Comparison of ENCODE assay signal across 10 cellular contexts in genomic region chr12:6957741-6958608, GRCh38. TPM values are rescaled to one million over a fixed set of nuclear protein-coding genes. Genes with fewer than 3 reads are reported as not detected.
A peak's percentile ranks its signal among the peaks of the same experiment; 100 is the strongest.
DNase-seq lines count a peak whose midpoint lies in the region; ATAC-seq and TF ChIP-seq lines count a peak whose summit lies in the region.
"Had no signal": no experiment of that assay in that cellular context is flagged by ENCODE, and none has a peak within 500 bp of the region (broad histone marks: within the 10 kb centered on the region; RNA-seq: fewer than 3 reads in every experiment).

No MANE protein-coding gene starts in this region.

- intact Hi-C loops in CD8-positive, alpha-beta T cell (cut with DNase I, micrococcal nuclease): loop anchor here in 1 of 2 experiments (10.0 kb wide), 2 partner anchors 353 to 423 kb away; partner anchors contain the start of genes CHD4 and GAPDH
- intact Hi-C loops in natural killer cell (cut with micrococcal nuclease): no loop called here

- peak overlapping the region; percentile 10 for H3K9ac ChIP-seq in HUES6 (ENCODE audit: low read length)

- peaks cover 52% of the 10 kb centered on the region for H3K36me3 ChIP-seq in CD8-positive, alpha-beta T cell (ENCODE audit: insufficient read depth, low read length)
- no peaks in the 10 kb centered on the region for H3K36me3 ChIP-seq in HUES6 (ENCODE audit: control insufficient read depth, insufficient read depth, low read length)

- TF ChIP-seq CTCF in CD8-positive, alpha-beta T cell (IDR thresholded peaks at IDR 0.05): no peak
- TF ChIP-seq CTCF in natural killer cell (IDR thresholded peaks at IDR 0.05): no peak

- peaks cover 89% of the 10 kb centered on the region for H3K4me1 ChIP-seq in CD8-positive, alpha-beta T cell (ENCODE audit: insufficient read depth, low read length)
- H3K4me1 ChIP-seq in HUES6 (ENCODE audit: control insufficient read depth, insufficient read depth, low read length): peaks cover 31% of the 10 kb centered on the region

- no peaks in the 10 kb centered on the region for H3K9me3 Mint-ChIP-seq in CD8-positive, alpha-beta T cell
- H3K9me3 Mint-ChIP-seq in activated naive CD8-positive, alpha-beta T cell treated with anti-CD3 and anti-CD28 coated beads, Interleukin-2, amount 50 U/mL, for 24 hours: no peaks in the 10 kb centered on the region
- no peaks in the 10 kb centered on the region for H3K9me3 Mint-ChIP-seq in natural killer cell

- no peak for ATAC-seq in CD8-positive, alpha-beta T cell
- ATAC-seq in activated naive CD8-positive, alpha-beta T cell treated with anti-CD3 and anti-CD28 coated beads, Interleukin-2, amount 50 U/mL, for 24 hours: no peak
- ATAC-seq in natural killer cell (no peak), GM21786 (IDR thresholded peaks at IDR 0.05; ENCODE audit: unreplicated experiment) (no peak), GM19467 (IDR thresholded peaks at IDR 0.05; ENCODE audit: unreplicated experiment) (no peak), GM21447 (IDR thresholded peaks at IDR 0.05; ENCODE audit: unreplicated experiment) (no peak)

- H3K9me3 ChIP-seq in CD8-positive, alpha-beta T cell (ENCODE audit: low read length): no peaks in the 10 kb centered on the region
- no peaks in the 10 kb centered on the region for H3K9me3 ChIP-seq in HUES6 (ENCODE audit: control insufficient read depth, insufficient read depth, low read depth, low read length)

- peaks cover 75% of the 10 kb centered on the region for H3K36me3 Mint-ChIP-seq in CD8-positive, alpha-beta T cell
- H3K36me3 Mint-ChIP-seq in activated naive CD8-positive, alpha-beta T cell treated with anti-CD3 and anti-CD28 coated beads, Interleukin-2, amount 50 U/mL, for 24 hours (ENCODE audit: low read depth): peaks cover 77% of the 10 kb centered on the region
- H3K36me3 Mint-ChIP-seq in natural killer cell: no peaks in the 10 kb centered on the region

- peaks cover 91% of the 10 kb centered on the region for H3K4me1 Mint-ChIP-seq in CD8-positive, alpha-beta T cell (ENCODE audit: low read depth)
- H3K4me1 Mint-ChIP-seq in activated naive CD8-positive, alpha-beta T cell treated with anti-CD3 and anti-CD28 coated beads, Interleukin-2, amount 50 U/mL, for 24 hours: peaks cover 96% of the 10 kb centered on the region
- peaks cover 75 to 89% of the 10 kb centered on the region in 2 donors for H3K4me1 Mint-ChIP-seq in natural killer cell

- no peak for DNase-seq in CD8-positive, alpha-beta T cell
- no peak for DNase-seq in activated naive CD8-positive, alpha-beta T cell treated with anti-CD3 and anti-CD28 coated beads, Interleukin-2, amount 50 U/mL, for 24 hours
- DNase-seq in natural killer cell: no peak
- DNase-seq in activated CD4-positive, CD25-positive, alpha-beta regulatory T cell (lab: John Stamatoyannopoulos, UW): no peak
- DNase-seq: islet precursor cell, NCI-H2227 treated with DMSO at 0.1 percent for 48 hours had no signal

- H3K27ac Mint-ChIP-seq in CD8-positive, alpha-beta T cell: peak overlapping the region; percentile 99
- H3K27ac Mint-ChIP-seq in activated naive CD8-positive, alpha-beta T cell treated with anti-CD3 and anti-CD28 coated beads, Interleukin-2, amount 50 U/mL, for 24 hours: peak overlapping the region; percentile 99
- H3K27ac Mint-ChIP-seq in natural killer cell: peak overlapping the region; percentile 98 to 99

- peak overlapping the region; percentile 90 for H3K4me3 Mint-ChIP-seq in CD8-positive, alpha-beta T cell
- peak overlapping the region; percentile 93 for H3K4me3 Mint-ChIP-seq in activated naive CD8-positive, alpha-beta T cell treated with anti-CD3 and anti-CD28 coated beads, Interleukin-2, amount 50 U/mL, for 24 hours
- peak overlapping the region; percentile 92 for H3K4me3 Mint-ChIP-seq in natural killer cell

- H3K27me3 ChIP-seq in CD8-positive, alpha-beta T cell (ENCODE audit: insufficient read depth, low read length): no peaks in the 10 kb centered on the region
- H3K27me3 ChIP-seq in HUES6 (ENCODE audit: control insufficient read depth, insufficient read depth, low read length): no peaks in the 10 kb centered on the region

- H3K4me3 ChIP-seq in CD8-positive, alpha-beta T cell (ENCODE audit: low read depth, low read length): peak overlapping the region; percentile 66
- H3K4me3 ChIP-seq in HUES6 (ENCODE audit: low read depth, low read length): no peak overlapping the region

- no peaks in the 10 kb centered on the region for H3K27me3 Mint-ChIP-seq in CD8-positive, alpha-beta T cell (ENCODE audit: low read depth)
- peaks cover 5% of the 10 kb centered on the region for H3K27me3 Mint-ChIP-seq in activated naive CD8-positive, alpha-beta T cell treated with anti-CD3 and anti-CD28 coated beads, Interleukin-2, amount 50 U/mL, for 24 hours
- H3K27me3 Mint-ChIP-seq in natural killer cell (ENCODE audit: low read depth in 2 of 2): no peaks in the 10 kb centered on the region

- POLR2A ChIA-PET in CD8-positive, alpha-beta T cell (lab: Charles Lee): interaction anchor here (1.1 to 13.4 kb wide), 8 partner anchors 10 to 90 kb away, joined by 3 to 642 read pairs (median 9); partner anchors contain the start of genes C12orf57, ENO2, LPCAT3 and PTPN6

- peak overlapping the region; percentile 58 for H3K27ac ChIP-seq in CD8-positive, alpha-beta T cell (ENCODE audit: low read depth, low read length)
- no peak overlapping the region for H3K27ac ChIP-seq in HUES6 (ENCODE audit: low read depth, low read length)

- CTCF ChIA-PET in CD8-positive, alpha-beta T cell (lab: Charles Lee): interaction anchor here (1.3 to 13.3 kb wide), 8 partner anchors 10 to 155 kb away, joined by 3 to 531 read pairs (median 9); partner anchors contain the start of genes C12orf57, PTPN6, RNU7-1 and SPSB2

RNA-seq across cellular contexts. Expression of gene PTPN6, which starts 6.8 kb away (rescaled TPM):
- total RNA-seq in CD8-positive, alpha-beta T cell: 10 to 100 TPM; 63.2 to 63.9 TPM
- total RNA-seq in natural killer cell: 100 to 1,000 TPM; 279 to 357 (median 312) TPM

RNA-seq across cellular contexts. Expression of gene PHB2, which starts 12.5 kb away (rescaled TPM):
- total RNA-seq in CD8-positive, alpha-beta T cell: 100 to 1,000 TPM; 145 to 148 TPM
- 100 to 1,000 TPM; 123 to 133 (median 127) TPM for total RNA-seq in natural killer cell

RNA-seq across cellular contexts. Expression of gene EMG1, which starts 12.7 kb away (rescaled TPM):
- total RNA-seq in CD8-positive, alpha-beta T cell: 10 to 100 TPM; 42.8 to 43.2 TPM
- total RNA-seq in natural killer cell: 10 to 100 TPM; 22.1 to 30.4 (median 23.3) TPM

RNA-seq across cellular contexts. Expression of gene C12orf57, which starts 14.2 kb away (rescaled TPM):
- 100 to 1,000 TPM; 328 to 356 TPM for total RNA-seq in CD8-positive, alpha-beta T cell
- total RNA-seq in natural killer cell: 100 to 1,000 TPM; 125 to 157 (median 126) TPM

RNA-seq across cellular contexts. Expression of gene RNU7-1, which starts 14.4 kb away (rescaled TPM):
- total RNA-seq in CD8-positive, alpha-beta T cell: not detected
- not detected for total RNA-seq in natural killer cell

Comparison
In these comparisons a context has a peak if more than half of its experiments do, and no peak if none do; other contexts are left out.
1. RNA of gene PTPN6, which starts 6.8 kb away (total RNA-seq): 279 to 357 TPM in natural killer cell; 63.2 to 63.9 TPM in CD8-positive, alpha-beta T cell; every median in the first group is over 4 times any median in the second.
2. Peak in every context shown above with its lines, with median percentiles within 50 percentile points of each other: H3K27ac Mint-ChIP-seq and H3K4me3 Mint-ChIP-seq.